1 cellular context compared by ENCODE assay signal in the genomic region with DNA sequence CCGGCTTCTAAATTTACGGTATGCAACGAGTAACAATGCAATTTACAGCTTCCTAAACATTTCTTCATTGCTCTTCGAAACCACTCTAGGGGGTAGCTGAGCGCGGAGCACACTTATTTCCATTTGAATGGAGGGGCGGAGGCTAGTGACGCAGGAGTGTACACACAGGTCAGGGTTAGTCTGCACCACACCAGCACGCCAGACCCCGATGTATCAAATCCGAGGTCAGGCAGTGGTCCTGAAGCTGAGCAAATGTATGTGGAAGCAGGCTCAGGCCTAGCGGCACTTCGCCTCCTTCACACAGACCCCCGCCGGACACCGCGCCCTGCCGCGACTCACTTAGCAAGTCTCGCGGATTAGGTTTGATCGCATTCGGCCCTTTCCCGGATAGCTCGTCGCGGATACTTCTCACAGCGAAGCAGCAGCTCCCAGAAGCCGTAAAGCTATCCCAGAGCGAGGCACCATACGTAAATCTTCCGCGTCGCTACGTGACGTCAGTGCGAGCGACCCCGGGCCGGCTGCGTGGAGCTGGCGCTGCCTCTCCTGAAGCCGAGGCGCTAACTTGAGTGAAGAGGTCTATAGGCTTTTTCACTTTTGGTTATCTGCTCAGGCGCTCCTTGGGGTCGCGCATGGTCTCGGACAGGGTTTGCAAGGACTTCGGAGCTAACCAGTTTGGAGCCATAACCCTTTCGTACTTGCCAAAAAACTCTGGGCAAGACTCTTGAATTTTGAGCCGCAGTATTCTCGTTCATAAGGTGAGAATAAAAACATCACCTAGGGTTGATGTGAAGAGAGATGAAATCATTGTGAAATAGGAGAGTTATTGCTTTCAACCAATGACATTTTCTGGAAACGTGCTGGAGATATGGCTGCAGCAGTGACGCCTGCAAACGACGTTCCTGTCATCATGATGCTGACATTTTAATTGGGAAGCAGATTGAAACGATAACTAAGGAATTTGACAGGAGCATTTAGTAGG.
TF ChIP-seq lines count a peak whose summit lies in the region.

A gene with protein sequence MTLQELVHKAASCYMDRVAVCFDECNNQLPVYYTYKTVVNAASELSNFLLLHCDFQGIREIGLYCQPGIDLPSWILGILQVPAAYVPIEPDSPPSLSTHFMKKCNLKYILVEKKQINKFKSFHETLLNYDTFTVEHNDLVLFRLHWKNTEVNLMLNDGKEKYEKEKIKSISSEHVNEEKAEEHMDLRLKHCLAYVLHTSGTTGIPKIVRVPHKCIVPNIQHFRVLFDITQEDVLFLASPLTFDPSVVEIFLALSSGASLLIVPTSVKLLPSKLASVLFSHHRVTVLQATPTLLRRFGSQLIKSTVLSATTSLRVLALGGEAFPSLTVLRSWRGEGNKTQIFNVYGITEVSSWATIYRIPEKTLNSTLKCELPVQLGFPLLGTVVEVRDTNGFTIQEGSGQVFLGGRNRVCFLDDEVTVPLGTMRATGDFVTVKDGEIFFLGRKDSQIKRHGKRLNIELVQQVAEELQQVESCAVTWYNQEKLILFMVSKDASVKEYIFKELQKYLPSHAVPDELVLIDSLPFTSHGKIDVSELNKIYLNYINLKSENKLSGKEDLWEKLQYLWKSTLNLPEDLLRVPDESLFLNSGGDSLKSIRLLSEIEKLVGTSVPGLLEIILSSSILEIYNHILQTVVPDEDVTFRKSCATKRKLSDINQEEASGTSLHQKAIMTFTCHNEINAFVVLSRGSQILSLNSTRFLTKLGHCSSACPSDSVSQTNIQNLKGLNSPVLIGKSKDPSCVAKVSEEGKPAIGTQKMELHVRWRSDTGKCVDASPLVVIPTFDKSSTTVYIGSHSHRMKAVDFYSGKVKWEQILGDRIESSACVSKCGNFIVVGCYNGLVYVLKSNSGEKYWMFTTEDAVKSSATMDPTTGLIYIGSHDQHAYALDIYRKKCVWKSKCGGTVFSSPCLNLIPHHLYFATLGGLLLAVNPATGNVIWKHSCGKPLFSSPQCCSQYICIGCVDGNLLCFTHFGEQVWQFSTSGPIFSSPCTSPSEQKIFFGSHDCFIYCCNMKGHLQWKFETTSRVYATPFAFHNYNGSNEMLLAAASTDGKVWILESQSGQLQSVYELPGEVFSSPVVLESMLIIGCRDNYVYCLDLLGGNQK (minus strand): TSS at position 469 of the 979 bp plus-strand sequence. CDS start 3,192 bp downstream, outside the sequence.

TF ChIP-seq in HEK293, 187 proteins besides CTCF, POLR2A, EP300 and RAD21 (continued from another document and continues in another):
- TF ChIP-seq ZNF747 (tag by site-specific recombination; IDR thresholded peaks at IDR 0.05) = no peak
- TF ChIP-seq ZNF24 (tag by site-specific recombination; IDR thresholded peaks at IDR 0.05) = peak; percentile 65; the same call in 1 of the 2 replicates
- TF ChIP-seq, protein P1, sequence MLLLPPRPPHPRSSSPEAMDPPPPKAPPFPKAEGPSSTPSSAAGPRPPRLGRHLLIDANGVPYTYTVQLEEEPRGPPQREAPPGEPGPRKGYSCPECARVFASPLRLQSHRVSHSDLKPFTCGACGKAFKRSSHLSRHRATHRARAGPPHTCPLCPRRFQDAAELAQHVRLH (tag by site-specific recombination; IDR thresholded peaks at IDR 0.05) = peak; percentile 56; the same call in 1 of the 2 replicates
- TF ChIP-seq, protein P2, sequence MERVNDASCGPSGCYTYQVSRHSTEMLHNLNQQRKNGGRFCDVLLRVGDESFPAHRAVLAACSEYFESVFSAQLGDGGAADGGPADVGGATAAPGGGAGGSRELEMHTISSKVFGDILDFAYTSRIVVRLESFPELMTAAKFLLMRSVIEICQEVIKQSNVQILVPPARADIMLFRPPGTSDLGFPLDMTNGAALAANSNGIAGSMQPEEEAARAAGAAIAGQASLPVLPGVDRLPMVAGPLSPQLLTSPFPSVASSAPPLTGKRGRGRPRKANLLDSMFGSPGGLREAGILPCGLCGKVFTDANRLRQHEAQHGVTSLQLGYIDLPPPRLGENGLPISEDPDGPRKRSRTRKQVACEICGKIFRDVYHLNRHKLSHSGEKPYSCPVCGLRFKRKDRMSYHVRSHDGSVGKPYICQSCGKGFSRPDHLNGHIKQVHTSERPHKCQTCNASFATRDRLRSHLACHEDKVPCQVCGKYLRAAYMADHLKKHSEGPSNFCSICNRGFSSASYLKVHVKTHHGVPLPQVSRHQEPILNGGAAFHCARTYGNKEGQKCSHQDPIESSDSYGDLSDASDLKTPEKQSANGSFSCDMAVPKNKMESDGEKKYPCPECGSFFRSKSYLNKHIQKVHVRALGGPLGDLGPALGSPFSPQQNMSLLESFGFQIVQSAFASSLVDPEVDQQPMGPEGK (tag by site-specific recombination; IDR thresholded peaks at IDR 0.05) = peak; percentile 38; the same call in 1 of the 2 replicates
- TF ChIP-seq ZEB2 (tag by site-specific recombination; IDR thresholded peaks at IDR 0.05) = peak; percentile 51; the same call in 1 of the 2 replicates
- TF ChIP-seq ZFP37 (tag by site-specific recombination; IDR thresholded peaks at IDR 0.05) = 0 out of 2 replicates have a peak, but pooled peaks have one; percentile 49
- peak; percentile 67; the same call in 1 of the 2 replicates for TF ChIP-seq KLF8 (tag by site-specific recombination; IDR thresholded peaks at IDR 0.05)
- no peak for TF ChIP-seq ZNF791 (tag by site-specific recombination; IDR thresholded peaks at IDR 0.05)
- TF ChIP-seq, protein P3, sequence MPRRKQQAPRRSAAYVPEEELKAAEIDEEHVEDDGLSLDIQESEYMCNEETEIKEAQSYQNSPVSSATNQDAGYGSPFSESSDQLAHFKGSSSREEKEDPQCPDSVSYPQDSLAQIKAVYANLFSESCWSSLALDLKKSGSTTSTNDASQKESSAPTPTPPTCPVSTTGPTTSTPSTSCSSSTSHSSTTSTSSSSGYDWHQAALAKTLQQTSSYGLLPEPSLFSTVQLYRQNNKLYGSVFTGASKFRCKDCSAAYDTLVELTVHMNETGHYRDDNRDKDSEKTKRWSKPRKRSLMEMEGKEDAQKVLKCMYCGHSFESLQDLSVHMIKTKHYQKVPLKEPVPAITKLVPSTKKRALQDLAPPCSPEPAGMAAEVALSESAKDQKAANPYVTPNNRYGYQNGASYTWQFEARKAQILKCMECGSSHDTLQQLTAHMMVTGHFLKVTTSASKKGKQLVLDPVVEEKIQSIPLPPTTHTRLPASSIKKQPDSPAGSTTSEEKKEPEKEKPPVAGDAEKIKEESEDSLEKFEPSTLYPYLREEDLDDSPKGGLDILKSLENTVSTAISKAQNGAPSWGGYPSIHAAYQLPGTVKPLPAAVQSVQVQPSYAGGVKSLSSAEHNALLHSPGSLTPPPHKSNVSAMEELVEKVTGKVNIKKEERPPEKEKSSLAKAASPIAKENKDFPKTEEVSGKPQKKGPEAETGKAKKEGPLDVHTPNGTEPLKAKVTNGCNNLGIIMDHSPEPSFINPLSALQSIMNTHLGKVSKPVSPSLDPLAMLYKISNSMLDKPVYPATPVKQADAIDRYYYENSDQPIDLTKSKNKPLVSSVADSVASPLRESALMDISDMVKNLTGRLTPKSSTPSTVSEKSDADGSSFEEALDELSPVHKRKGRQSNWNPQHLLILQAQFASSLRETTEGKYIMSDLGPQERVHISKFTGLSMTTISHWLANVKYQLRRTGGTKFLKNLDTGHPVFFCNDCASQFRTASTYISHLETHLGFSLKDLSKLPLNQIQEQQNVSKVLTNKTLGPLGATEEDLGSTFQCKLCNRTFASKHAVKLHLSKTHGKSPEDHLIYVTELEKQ (tag by site-specific recombination; IDR thresholded peaks at IDR 0.05; ENCODE audit: borderline replicate concordance) = no peak
- TF ChIP-seq KLF7 (tag by site-specific recombination; IDR thresholded peaks at IDR 0.05; ENCODE audit: borderline replicate concordance) = no peak
- no peak for TF ChIP-seq ZNF211 (tag by site-specific recombination; IDR thresholded peaks at IDR 0.05; ENCODE audit: low read depth)
- no peak for TF ChIP-seq ZNF571 (tag by site-specific recombination; IDR thresholded peaks at IDR 0.05)
- TF ChIP-seq, protein P4, sequence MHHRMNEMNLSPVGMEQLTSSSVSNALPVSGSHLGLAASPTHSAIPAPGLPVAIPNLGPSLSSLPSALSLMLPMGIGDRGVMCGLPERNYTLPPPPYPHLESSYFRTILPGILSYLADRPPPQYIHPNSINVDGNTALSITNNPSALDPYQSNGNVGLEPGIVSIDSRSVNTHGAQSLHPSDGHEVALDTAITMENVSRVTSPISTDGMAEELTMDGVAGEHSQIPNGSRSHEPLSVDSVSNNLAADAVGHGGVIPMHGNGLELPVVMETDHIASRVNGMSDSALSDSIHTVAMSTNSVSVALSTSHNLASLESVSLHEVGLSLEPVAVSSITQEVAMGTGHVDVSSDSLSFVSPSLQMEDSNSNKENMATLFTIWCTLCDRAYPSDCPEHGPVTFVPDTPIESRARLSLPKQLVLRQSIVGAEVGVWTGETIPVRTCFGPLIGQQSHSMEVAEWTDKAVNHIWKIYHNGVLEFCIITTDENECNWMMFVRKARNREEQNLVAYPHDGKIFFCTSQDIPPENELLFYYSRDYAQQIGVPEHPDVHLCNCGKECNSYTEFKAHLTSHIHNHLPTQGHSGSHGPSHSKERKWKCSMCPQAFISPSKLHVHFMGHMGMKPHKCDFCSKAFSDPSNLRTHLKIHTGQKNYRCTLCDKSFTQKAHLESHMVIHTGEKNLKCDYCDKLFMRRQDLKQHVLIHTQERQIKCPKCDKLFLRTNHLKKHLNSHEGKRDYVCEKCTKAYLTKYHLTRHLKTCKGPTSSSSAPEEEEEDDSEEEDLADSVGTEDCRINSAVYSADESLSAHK (tag by site-specific recombination; IDR thresholded peaks at IDR 0.05) = 0 out of 2 replicates have a peak, but pooled peaks have one; percentile 38
- TF ChIP-seq, protein P5, sequence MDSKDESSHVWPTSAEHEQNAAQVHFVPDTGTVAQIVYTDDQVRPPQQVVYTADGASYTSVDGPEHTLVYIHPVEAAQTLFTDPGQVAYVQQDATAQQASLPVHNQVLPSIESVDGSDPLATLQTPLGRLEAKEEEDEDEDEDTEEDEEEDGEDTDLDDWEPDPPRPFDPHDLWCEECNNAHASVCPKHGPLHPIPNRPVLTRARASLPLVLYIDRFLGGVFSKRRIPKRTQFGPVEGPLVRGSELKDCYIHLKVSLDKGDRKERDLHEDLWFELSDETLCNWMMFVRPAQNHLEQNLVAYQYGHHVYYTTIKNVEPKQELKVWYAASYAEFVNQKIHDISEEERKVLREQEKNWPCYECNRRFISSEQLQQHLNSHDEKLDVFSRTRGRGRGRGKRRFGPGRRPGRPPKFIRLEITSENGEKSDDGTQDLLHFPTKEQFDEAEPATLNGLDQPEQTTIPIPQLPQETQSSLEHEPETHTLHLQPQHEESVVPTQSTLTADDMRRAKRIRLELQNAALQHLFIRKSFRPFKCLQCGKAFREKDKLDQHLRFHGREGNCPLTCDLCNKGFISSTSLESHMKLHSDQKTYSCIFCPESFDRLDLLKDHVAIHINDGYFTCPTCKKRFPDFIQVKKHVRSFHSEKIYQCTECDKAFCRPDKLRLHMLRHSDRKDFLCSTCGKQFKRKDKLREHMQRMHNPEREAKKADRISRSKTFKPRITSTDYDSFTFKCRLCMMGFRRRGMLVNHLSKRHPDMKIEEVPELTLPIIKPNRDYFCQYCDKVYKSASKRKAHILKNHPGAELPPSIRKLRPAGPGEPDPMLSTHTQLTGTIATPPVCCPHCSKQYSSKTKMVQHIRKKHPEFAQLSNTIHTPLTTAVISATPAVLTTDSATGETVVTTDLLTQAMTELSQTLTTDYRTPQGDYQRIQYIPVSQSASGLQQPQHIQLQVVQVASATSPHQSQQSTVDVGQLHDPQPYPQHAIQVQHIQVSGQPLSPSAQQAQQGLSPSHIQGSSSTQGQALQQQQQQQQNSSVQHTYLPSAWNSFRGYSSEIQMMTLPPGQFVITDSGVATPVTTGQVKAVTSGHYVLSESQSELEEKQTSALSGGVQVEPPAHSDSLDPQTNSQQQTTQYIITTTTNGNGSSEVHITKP (tag by site-specific recombination; IDR thresholded peaks at IDR 0.05) = peak; percentile 80
- no peak for TF ChIP-seq YY2 (tag by site-specific recombination; IDR thresholded peaks at IDR 0.05)
- TF ChIP-seq, protein P6, sequence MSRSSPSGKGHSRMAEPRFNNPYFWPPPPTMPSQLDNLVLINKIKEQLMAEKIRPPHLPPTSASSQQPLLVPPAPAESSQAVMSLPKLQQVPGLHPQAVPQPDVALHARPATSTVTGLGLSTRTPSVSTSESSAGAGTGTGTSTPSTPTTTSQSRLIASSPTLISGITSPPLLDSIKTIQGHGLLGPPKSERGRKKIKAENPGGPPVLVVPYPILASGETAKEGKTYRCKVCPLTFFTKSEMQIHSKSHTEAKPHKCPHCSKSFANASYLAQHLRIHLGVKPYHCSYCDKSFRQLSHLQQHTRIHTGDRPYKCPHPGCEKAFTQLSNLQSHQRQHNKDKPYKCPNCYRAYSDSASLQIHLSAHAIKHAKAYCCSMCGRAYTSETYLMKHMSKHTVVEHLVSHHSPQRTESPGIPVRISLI (tag by site-specific recombination; IDR thresholded peaks at IDR 0.05) = no peak
- no peak for TF ChIP-seq HOXD13 (CRISPR knock-in tag; IDR thresholded peaks at IDR 0.05; ENCODE audit: borderline replicate concordance)
- peak; percentile 97 for TF ChIP-seq ZNF394 (tag by site-specific recombination; IDR thresholded peaks at IDR 0.05; ENCODE audit: borderline replicate concordance)
- TF ChIP-seq, protein P7, sequence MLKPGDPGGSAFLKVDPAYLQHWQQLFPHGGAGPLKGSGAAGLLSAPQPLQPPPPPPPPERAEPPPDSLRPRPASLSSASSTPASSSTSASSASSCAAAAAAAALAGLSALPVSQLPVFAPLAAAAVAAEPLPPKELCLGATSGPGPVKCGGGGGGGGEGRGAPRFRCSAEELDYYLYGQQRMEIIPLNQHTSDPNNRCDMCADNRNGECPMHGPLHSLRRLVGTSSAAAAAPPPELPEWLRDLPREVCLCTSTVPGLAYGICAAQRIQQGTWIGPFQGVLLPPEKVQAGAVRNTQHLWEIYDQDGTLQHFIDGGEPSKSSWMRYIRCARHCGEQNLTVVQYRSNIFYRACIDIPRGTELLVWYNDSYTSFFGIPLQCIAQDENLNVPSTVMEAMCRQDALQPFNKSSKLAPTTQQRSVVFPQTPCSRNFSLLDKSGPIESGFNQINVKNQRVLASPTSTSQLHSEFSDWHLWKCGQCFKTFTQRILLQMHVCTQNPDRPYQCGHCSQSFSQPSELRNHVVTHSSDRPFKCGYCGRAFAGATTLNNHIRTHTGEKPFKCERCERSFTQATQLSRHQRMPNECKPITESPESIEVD (tag by site-specific recombination; IDR thresholded peaks at IDR 0.05) = no peak
- TF ChIP-seq GLIS1 (tag by site-specific recombination; IDR thresholded peaks at IDR 0.05) = peak; percentile 78
- no peak for TF ChIP-seq ZFP41 (tag by site-specific recombination; IDR thresholded peaks at IDR 0.05; ENCODE audit: borderline replicate concordance)
- TF ChIP-seq BCL11A (tag by site-specific recombination; IDR thresholded peaks at IDR 0.05; ENCODE audit: low read depth) = 0 out of 2 replicates have a peak, but pooled peaks have one; percentile 17
- TF ChIP-seq ZNF785 (tag by site-specific recombination; IDR thresholded peaks at IDR 0.05) = no peak
- TF ChIP-seq ZNF2 (tag by site-specific recombination; IDR thresholded peaks at IDR 0.05) = peak; percentile 93
- TF ChIP-seq ZNF664 (tag by site-specific recombination; IDR thresholded peaks at IDR 0.05) = no peak
- TF ChIP-seq IKZF3 (tag by site-specific recombination; IDR thresholded peaks at IDR 0.05) = no peak
- TF ChIP-seq ZNF660 (tag by site-specific recombination; IDR thresholded peaks at IDR 0.05) = 0 out of 2 replicates have a peak, but pooled peaks have one; percentile 61
- peak; percentile 29; the same call in 1 of the 2 replicates for TF ChIP-seq SP3 (tag by site-specific recombination; IDR thresholded peaks at IDR 0.05)
- peak; percentile 50; the same call in 1 of the 2 replicates for TF ChIP-seq PRDM1 (tag by site-specific recombination; IDR thresholded peaks at IDR 0.05)
- TF ChIP-seq, protein P8, sequence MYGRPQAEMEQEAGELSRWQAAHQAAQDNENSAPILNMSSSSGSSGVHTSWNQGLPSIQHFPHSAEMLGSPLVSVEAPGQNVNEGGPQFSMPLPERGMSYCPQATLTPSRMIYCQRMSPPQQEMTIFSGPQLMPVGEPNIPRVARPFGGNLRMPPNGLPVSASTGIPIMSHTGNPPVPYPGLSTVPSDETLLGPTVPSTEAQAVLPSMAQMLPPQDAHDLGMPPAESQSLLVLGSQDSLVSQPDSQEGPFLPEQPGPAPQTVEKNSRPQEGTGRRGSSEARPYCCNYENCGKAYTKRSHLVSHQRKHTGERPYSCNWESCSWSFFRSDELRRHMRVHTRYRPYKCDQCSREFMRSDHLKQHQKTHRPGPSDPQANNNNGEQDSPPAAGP (tag by site-specific recombination; IDR thresholded peaks at IDR 0.05) = peak; percentile 43
